1 cellular context compared by ENCODE assay signal in the genomic region with DNA sequence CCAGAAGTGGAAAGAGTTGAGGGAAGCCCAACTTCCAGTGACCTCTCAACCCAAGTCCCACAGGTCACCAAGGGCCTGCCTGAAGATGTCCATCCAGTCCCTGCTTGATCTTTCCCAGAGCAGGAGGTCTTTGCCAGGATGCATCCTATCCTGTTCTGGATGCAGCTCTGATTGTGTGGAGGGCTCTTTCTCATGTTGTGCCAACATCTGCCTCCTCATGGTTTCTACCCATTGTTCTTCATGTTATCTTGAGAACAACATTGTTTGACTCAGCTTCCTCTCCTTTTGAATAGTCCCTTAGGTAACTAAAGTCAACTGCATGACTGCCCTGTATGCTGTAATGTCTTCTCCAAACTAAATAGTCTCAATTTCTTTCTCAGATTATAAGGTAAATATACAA.
A peak's percentile ranks its signal among the peaks of the same experiment; 100 is the strongest.
TF ChIP-seq lines count a peak whose summit lies in the region.

No MANE protein-coding gene starts in this region.

TF ChIP-seq in endothelial cell of umbilical vein, 7 proteins besides CTCF, POLR2A, EP300 and RAD21:
- TF ChIP-seq EZH2 (IDR thresholded peaks at IDR 0.05; ENCODE audit: borderline replicate concordance, low read depth, low read length, severe bottlenecking): no peak
- TF ChIP-seq GATA2 (IDR thresholded peaks at IDR 0.05; ENCODE audit: insufficient read depth, insufficient read length, low read depth, low read length): peak; percentile 98
- TF ChIP-seq JUN (IDR thresholded peaks at IDR 0.05; ENCODE audit: borderline replicate concordance, insufficient read depth, insufficient read length, low read depth): peak; percentile 98
- peak; percentile 94 for TF ChIP-seq POLR2AphosphoS5 (IDR thresholded peaks at IDR 0.05; ENCODE audit: insufficient read depth, low read depth, low read length)
- TF ChIP-seq FOS (IDR thresholded peaks at IDR 0.05; ENCODE audit: borderline replicate concordance, insufficient read depth, low read length): peak; percentile 69
- no peak for TF ChIP-seq MAX (IDR thresholded peaks at IDR 0.05; ENCODE audit: insufficient read depth, insufficient read length)
